ENCODE assay signal across 1 cellular context in the genomic region with DNA sequence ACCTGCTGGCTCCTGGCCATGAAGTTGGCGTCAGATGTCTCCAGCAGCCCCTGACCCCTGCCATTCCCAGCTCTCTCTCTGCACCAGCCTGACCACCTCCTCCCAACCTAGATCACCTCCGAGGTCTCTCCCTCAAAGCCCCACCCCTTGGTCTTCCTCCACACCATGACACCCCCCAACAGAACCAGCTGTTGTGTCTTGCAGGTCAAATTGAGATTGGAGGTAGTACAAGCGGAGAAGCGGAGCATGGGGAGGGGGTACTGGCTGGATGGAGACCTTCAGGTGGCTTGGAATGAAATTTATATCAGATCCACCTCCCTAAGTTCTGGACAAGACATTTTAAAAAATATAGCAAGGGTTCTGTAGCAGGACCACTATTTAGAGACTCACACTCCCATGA.
TF ChIP-seq lines count a peak whose summit lies in the region.

No MANE protein-coding gene starts in this region.

TF ChIP-seq in H1, 55 proteins besides CTCF, POLR2A, EP300 and RAD21 (continued from another document):
- TF ChIP-seq, protein P1, sequence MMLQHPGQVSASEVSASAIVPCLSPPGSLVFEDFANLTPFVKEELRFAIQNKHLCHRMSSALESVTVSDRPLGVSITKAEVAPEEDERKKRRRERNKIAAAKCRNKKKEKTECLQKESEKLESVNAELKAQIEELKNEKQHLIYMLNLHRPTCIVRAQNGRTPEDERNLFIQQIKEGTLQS (IDR thresholded peaks at IDR 0.05; ENCODE audit: insufficient read depth, low read depth, low read length) = no peak
- TF ChIP-seq SIX5 (IDR thresholded peaks at IDR 0.05; ENCODE audit: low read depth, low read length) (no peak), TBP (IDR thresholded peaks at IDR 0.05; ENCODE audit: low read depth, low read length) (no peak)
